In the genomic region with DNA sequence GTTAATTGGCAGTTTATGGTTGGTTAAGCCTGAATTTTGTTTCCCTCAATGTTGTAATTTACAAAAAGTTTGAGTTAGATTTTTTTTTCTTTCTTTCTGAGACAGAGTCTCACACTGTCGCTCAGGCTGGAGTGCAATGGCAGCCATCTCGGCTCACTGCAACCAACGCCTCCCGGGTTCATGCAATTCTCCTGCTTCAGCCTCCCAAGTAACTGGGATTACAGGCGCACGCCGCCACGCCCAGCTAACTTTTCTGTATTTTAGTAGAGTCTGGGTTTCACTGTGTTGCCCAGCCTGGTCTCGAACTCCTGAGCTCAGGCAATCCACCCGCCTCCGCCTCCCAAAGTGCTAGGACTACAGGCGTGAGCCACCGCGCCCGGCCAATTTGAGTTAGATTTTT, we compare ENCODE assay signal across 1 cellular context.
TF ChIP-seq lines count a peak whose summit lies in the region.

No MANE protein-coding gene starts in this region.

TF ChIP-seq in H1, 55 proteins besides CTCF, POLR2A, EP300 and RAD21:
- no peak for TF ChIP-seq FOSL1 (IDR thresholded peaks at IDR 0.05; ENCODE audit: insufficient read depth, low read depth, low read length)
